ENCODE assay signal across 8 cellular contexts in genomic region chr11:107928046-107928766, GRCh38. TPM values are rescaled to one million over a fixed set of nuclear protein-coding genes. Genes with fewer than 3 reads are reported as not detected.
DNase-seq lines count a peak whose midpoint lies in the region; ATAC-seq, FAIRE-seq and TF ChIP-seq lines count a peak whose summit lies in the region.

A gene with protein sequence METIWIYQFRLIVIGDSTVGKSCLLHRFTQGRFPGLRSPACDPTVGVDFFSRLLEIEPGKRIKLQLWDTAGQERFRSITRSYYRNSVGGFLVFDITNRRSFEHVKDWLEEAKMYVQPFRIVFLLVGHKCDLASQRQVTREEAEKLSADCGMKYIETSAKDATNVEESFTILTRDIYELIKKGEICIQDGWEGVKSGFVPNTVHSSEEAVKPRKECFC (plus strand): TSS chr11:107928448. CDS start chr11:107928569, 121 bp downstream.

- WGBS in gastroesophageal sphincter (ENCODE audit: low coverage in 1 of 2), 2 donors = 0% methylated on average over 3 to 14 of the region's 61 CpGs

- H3K27ac ChIP-seq in gastroesophageal sphincter = peak within 1 kb of the TSS in 2 of 4 donors; percentile 14 to 45

- TF ChIP-seq POLR2A in H54 (IDR thresholded peaks at IDR 0.05; ENCODE audit: low read depth, low read length) (no peak), gastroesophageal sphincter (IDR thresholded peaks at IDR 0.05) (no peak)

- no peak for TF ChIP-seq CTCF in gastroesophageal sphincter (IDR thresholded peaks at IDR 0.05)

- H3K27me3 ChIP-seq in gastroesophageal sphincter (peaks cover 60% of the 10 kb centered on the region), neuron (ENCODE audit: insufficient read depth, low read length) (peaks cover under 1% of the 10 kb centered on the region)

- H2AFZ ChIP-seq in neuron (ENCODE audit: low read depth, low read length) = peak within 1 kb of the TSS; percentile 100

- no peaks in the 10 kb centered on the region for H3K9me3 ChIP-seq in gastroesophageal sphincter
- H3K9me3 ChIP-seq in neuron (ENCODE audit: low read length) = no peaks in the 10 kb centered on the region

- peak; percentile 98 for DNase-seq in Daoy (ENCODE audit: low read depth)
- DNase-seq in H54 (ENCODE audit: insufficient read length, low spot score) = peak; percentile 89
- DNase-seq in M059J (ENCODE audit: low read depth) = peak; percentile 96
- DNase-seq in SHP77 treated with DMSO at 0.1 percent for 48 hours (lab: John Stamatoyannopoulos, UW) = peak; percentile 95
- peak in 3 of 4 experiments; percentile 14 to 37 (median 29) for DNase-seq in activated naive CD4-positive, alpha-beta T cell (lab: John Stamatoyannopoulos, UW)
- DNase-seq in stromal cell of bone marrow (ENCODE audit: low read depth) = peak; percentile 27

- FAIRE-seq in H54 (lab: Jason Lieb, UNC) = peak; percentile 41

- H3K4me3 ChIP-seq in gastroesophageal sphincter (peak within 1 kb of the TSS; percentile 9 to 50), neuron (ENCODE audit: low read length) (peak within 1 kb of the TSS; percentile 99)

- peaks cover 0 to 16% (median 5%) of the 10 kb centered on the region in 3 donors for H3K4me1 ChIP-seq in gastroesophageal sphincter
- H3K4me1 ChIP-seq in neuron (ENCODE audit: insufficient read depth, low read length) = peaks cover 13% of the 10 kb centered on the region

- H3K36me3 ChIP-seq in gastroesophageal sphincter (no peaks in the 10 kb centered on the region), neuron (ENCODE audit: insufficient read depth, low read length) (peaks cover 3% of the 10 kb centered on the region)

- peak; percentile 84 for ATAC-seq in gastroesophageal sphincter

- no peak for TF ChIP-seq EP300 in gastroesophageal sphincter (IDR thresholded peaks at IDR 0.05)

RNA-seq across cellular contexts. Expression of the gene that starts here (rescaled TPM):
- total RNA-seq in Daoy (2014; rRNA removed; shearing (Covaris generic)) = 15.6 and 15.7 TPM in 2 replicates
- total RNA-seq in M059J (2014; rRNA removed; shearing (Covaris generic)) = 0.10 and 1.2 TPM in 2 replicates
- 1 to 10 TPM in 2 of 4 donors, under 1 TPM in 2; 0.31 to 1.3 (median 0.99) TPM for total RNA-seq in gastroesophageal sphincter

Comparison
In these comparisons a context has a peak if more than half of its experiments do, and no peak if none do; other contexts are left out.
1. DNase-seq: peak in every context shown above with its lines; median percentile 98 in Daoy; 96 in M059J; 95 in SHP77 treated with DMSO at 0.1 percent for 48 hours; 89 in H54; 29 in activated naive CD4-positive, alpha-beta T cell; 27 in stromal cell of bone marrow.